8 cellular contexts compared by ENCODE assay signal in genomic region chr18:9095297-9096012, GRCh38. TPM values are rescaled to one million over a fixed set of nuclear protein-coding genes. Genes with fewer than 3 reads are reported as not detected.
DNase-seq lines count a peak whose midpoint lies in the region; ATAC-seq lines count a peak whose summit lies in the region.

No MANE protein-coding gene starts in this region.

- no peaks in the 10 kb centered on the region for H3K9me3 ChIP-seq in skeletal muscle satellite cell (replicated peaks; ENCODE audit: low read length)

- H3K36me3 Mint-ChIP-seq in activated naive CD8-positive, alpha-beta T cell: peaks cover 2% of the 10 kb centered on the region

- peak overlapping the region; percentile 72 for H3K4me3 Mint-ChIP-seq in activated naive CD8-positive, alpha-beta T cell

- peak overlapping the region; percentile 99 for H3K27ac Mint-ChIP-seq in activated naive CD8-positive, alpha-beta T cell

- H3K4me1 ChIP-seq in skeletal muscle satellite cell (ENCODE audit: control insufficient read depth, insufficient read depth, low read length): peaks cover 19% of the 10 kb centered on the region

- peak; percentile 32 for DNase-seq in NOMO-1 treated with dmso at 0.1 percent for 144 hours (lab: John Stamatoyannopoulos, UW; ENCODE audit: unreplicated experiment)
- no peak for DNase-seq in effector CD8-positive, alpha-beta T cell (lab: John Stamatoyannopoulos, UW)
- no peak for DNase-seq in amniotic stem cell (lab: John Stamatoyannopoulos, UW)
- DNase-seq in NCI-H1930 (lab: John Stamatoyannopoulos, UW): no peak

- H3K27me3 ChIP-seq in skeletal muscle satellite cell (ENCODE audit: control insufficient read depth, insufficient read depth, low read length): no peaks in the 10 kb centered on the region

- peak overlapping the region; percentile 8 for H3K9ac ChIP-seq in skeletal muscle satellite cell (ENCODE audit: low read depth, low read length)

- H3K9me3 Mint-ChIP-seq in activated naive CD8-positive, alpha-beta T cell (ENCODE audit: low read depth): no peaks in the 10 kb centered on the region

- H3K4me3 ChIP-seq in skeletal muscle satellite cell (ENCODE audit: low read length): peak overlapping the region; percentile 5

- ATAC-seq in GM18508 (IDR thresholded peaks at IDR 0.05; ENCODE audit: insufficient read depth, unreplicated experiment): peak; percentile 88
- ATAC-seq in HG02571 (IDR thresholded peaks at IDR 0.05; ENCODE audit: unreplicated experiment): peak; percentile 86

- H3K36me3 ChIP-seq in skeletal muscle satellite cell (ENCODE audit: insufficient read depth, low read length): no peaks in the 10 kb centered on the region

- H3K4me1 Mint-ChIP-seq in activated naive CD8-positive, alpha-beta T cell (ENCODE audit: low read depth): peaks cover 67% of the 10 kb centered on the region

- no peaks in the 10 kb centered on the region for H3K27me3 Mint-ChIP-seq in activated naive CD8-positive, alpha-beta T cell

- H3K4me2 ChIP-seq in skeletal muscle satellite cell (ENCODE audit: low read length): peak overlapping the region; percentile 48

RNA-seq across cellular contexts. Expression of gene NDUFV2, which starts 7.0 kb away (rescaled TPM):
- total RNA-seq in skeletal muscle satellite cell (2012; rRNA removed): 150 and 225 TPM in 2 replicates

RNA-seq across cellular contexts. Expression of gene ANKRD12, which starts 41.1 kb away (rescaled TPM):
- 15.1 and 17.5 TPM in 2 replicates for total RNA-seq in skeletal muscle satellite cell (2012; rRNA removed)
